ENCODE assay signal across 27 cellular contexts in the genomic region with DNA sequence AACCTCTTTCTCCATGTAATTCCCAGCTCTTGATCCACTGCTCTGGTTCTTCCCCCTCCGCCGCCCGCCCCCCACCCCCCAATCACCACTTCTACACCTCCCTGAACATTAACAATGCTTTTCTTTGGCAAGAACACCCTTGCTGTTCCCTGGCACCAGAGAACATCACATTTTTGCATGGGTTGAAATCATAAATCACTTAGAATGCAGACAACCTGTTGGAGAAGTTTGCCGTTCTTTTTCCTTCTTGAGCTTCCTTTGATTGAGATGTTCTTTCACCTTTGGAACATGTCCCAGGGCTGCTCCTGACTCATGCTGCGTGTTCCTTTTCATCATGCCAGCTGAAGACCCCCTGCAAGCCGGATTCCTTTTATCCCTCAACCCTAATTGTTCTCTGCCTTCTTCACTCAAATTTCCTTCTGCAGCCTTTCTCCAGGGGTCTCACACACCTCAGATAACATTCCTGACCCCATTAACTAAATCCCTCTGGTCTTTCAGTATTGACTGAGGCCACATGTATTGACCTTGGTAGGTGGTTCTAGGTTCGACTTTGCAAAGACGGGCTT.
"Had no signal": no experiment of that assay in that cellular context is flagged by ENCODE, and none has a peak within 500 bp of the region (broad histone marks: within the 10 kb centered on the region; RNA-seq: fewer than 3 reads in every experiment).

No MANE protein-coding gene starts in this region.

- H3K4me3 ChIP-seq: ascending aorta, cardiac muscle cell, coronary artery, dorsolateral prefrontal cortex, skin epidermis, thoracic aorta had no signal

- H3K27me3 ChIP-seq: ascending aorta, cardiac muscle cell had no signal

- H3K4me1 ChIP-seq: ascending aorta had no signal

- H3K4me3 Mint-ChIP-seq: activated naive CD4-positive, alpha-beta T cell treated with anti-CD3 and anti-CD28 coated beads, Interleukin-2, amount 10 ng/mL, durations not matched to agents 7 days and 5 days; activated naive CD8-positive, alpha-beta T cell treated with anti-CD3 and anti-CD28 coated beads, Interleukin-2, amount 10 ng/mL, durations not matched to agents 7 days and 5 days; memory B cell; naive thymus-derived CD8-positive, alpha-beta T cell; stimulated activated effector memory CD8-positive, alpha-beta T cell treated with anti-CD3 and anti-CD28 coated beads, Interleukin-12 subunit alpha, Interleukin-12 subunit beta, amount 100 ng/mL, for 72 hours; stimulated activated naive CD8-positive, alpha-beta T cell treated with anti-CD3 and anti-CD28 coated beads, Interleukin-15, Interleukin-2, amounts not matched to agents 100 ng/mL and 50 ng/mL, for 24 hours had no signal

- H3K27ac Mint-ChIP-seq: activated naive CD4-positive, alpha-beta T cell treated with anti-CD3 and anti-CD28 coated beads, Interleukin-2, amount 10 ng/mL, durations not matched to agents 7 days and 5 days; activated naive CD8-positive, alpha-beta T cell treated with anti-CD3 and anti-CD28 coated beads, Interleukin-2, amount 10 ng/mL, durations not matched to agents 7 days and 5 days; memory B cell; naive thymus-derived CD8-positive, alpha-beta T cell; stimulated activated effector memory CD8-positive, alpha-beta T cell treated with anti-CD3 and anti-CD28 coated beads, Interleukin-12 subunit alpha, Interleukin-12 subunit beta, amount 100 ng/mL, for 72 hours; stimulated activated naive CD8-positive, alpha-beta T cell treated with anti-CD3 and anti-CD28 coated beads, Interleukin-15, Interleukin-2, amounts not matched to agents 100 ng/mL and 50 ng/mL, for 24 hours had no signal

- H3K27me3 Mint-ChIP-seq: activated naive CD4-positive, alpha-beta T cell treated with anti-CD3 and anti-CD28 coated beads, Interleukin-2, amount 10 ng/mL, durations not matched to agents 7 days and 5 days; activated naive CD8-positive, alpha-beta T cell treated with anti-CD3 and anti-CD28 coated beads, Interleukin-2, amount 10 ng/mL, durations not matched to agents 7 days and 5 days had no signal

- H3K9me3 ChIP-seq: ascending aorta, thoracic aorta had no signal

- H3K4me1 Mint-ChIP-seq: activated naive CD4-positive, alpha-beta T cell treated with anti-CD3 and anti-CD28 coated beads, Interleukin-2, amount 10 ng/mL, durations not matched to agents 7 days and 5 days; activated naive CD8-positive, alpha-beta T cell treated with anti-CD3 and anti-CD28 coated beads, Interleukin-2, amount 10 ng/mL, durations not matched to agents 7 days and 5 days; memory B cell; naive thymus-derived CD8-positive, alpha-beta T cell; stimulated activated effector memory CD8-positive, alpha-beta T cell treated with anti-CD3 and anti-CD28 coated beads, Interleukin-12 subunit alpha, Interleukin-12 subunit beta, amount 100 ng/mL, for 72 hours had no signal

- H3K9me3 Mint-ChIP-seq: activated naive CD4-positive, alpha-beta T cell treated with anti-CD3 and anti-CD28 coated beads, Interleukin-2, amount 10 ng/mL, durations not matched to agents 7 days and 5 days; activated naive CD8-positive, alpha-beta T cell treated with anti-CD3 and anti-CD28 coated beads, Interleukin-2, amount 10 ng/mL, durations not matched to agents 7 days and 5 days; stimulated activated naive CD8-positive, alpha-beta T cell treated with anti-CD3 and anti-CD28 coated beads, Interleukin-15, Interleukin-2, amounts not matched to agents 100 ng/mL and 50 ng/mL, for 24 hours had no signal

- H3K36me3 ChIP-seq: ascending aorta, cardiac muscle cell, thoracic aorta, WERI-Rb-1 had no signal

- H3K36me3 Mint-ChIP-seq: activated naive CD4-positive, alpha-beta T cell treated with anti-CD3 and anti-CD28 coated beads, Interleukin-2, amount 10 ng/mL, durations not matched to agents 7 days and 5 days; activated naive CD8-positive, alpha-beta T cell treated with anti-CD3 and anti-CD28 coated beads, Interleukin-2, amount 10 ng/mL, durations not matched to agents 7 days and 5 days; memory B cell; naive thymus-derived CD8-positive, alpha-beta T cell; stimulated activated effector memory CD8-positive, alpha-beta T cell treated with anti-CD3 and anti-CD28 coated beads, Interleukin-12 subunit alpha, Interleukin-12 subunit beta, amount 100 ng/mL, for 72 hours had no signal

- FAIRE-seq: TTC549, urothelium cell line had no signal

- H3K27ac ChIP-seq: ascending aorta, cardiac muscle cell, coronary artery, dorsolateral prefrontal cortex, skin epidermis, thoracic aorta, WERI-Rb-1 had no signal

- ATAC-seq: activated CD4-positive, CD25-positive, alpha-beta regulatory T cell treated with anti-CD3 and anti-CD28 coated beads, Interleukin-2, amount 50 U/mL, for 24 hours; naive thymus-derived CD8-positive, alpha-beta T cell; sciatic nerve; stimulated activated effector memory CD8-positive, alpha-beta T cell treated with anti-CD3 and anti-CD28 coated beads, Interleukin-12 subunit alpha, Interleukin-12 subunit beta, amount 100 ng/mL, for 72 hours had no signal

- DNase-seq: activated CD4-positive, alpha-beta T cell treated with anti-CD3 and anti-CD28 coated beads for 48 hours; activated CD4-positive, alpha-beta T cell treated with anti-CD3 and anti-CD28 coated beads, Interleukin-2, amount 50 U/mL, for 48 hours; activated CD8-positive, alpha-beta memory T cell treated with anti-CD3 and anti-CD28 coated beads for 24 hours; activated gamma-delta T cell; activated naive CD4-positive, alpha-beta T cell treated with anti-CD3 and anti-CD28 coated beads, Interleukin-2, amount 10 ng/mL, durations not matched to agents 7 days and 5 days; activated naive CD8-positive, alpha-beta T cell treated with anti-CD3 and anti-CD28 coated beads, Interleukin-2, amount 10 ng/mL, durations not matched to agents 7 days and 5 days; cerebellar nuclear complex; dorsolateral prefrontal cortex; effector memory CD4-positive, alpha-beta T cell; head of caudate nucleus; hippocampal formation; naive thymus-derived CD8-positive, alpha-beta T cell; stimulated activated CD4-positive, alpha-beta T cell treated with anti-CD3 and anti-CD28 coated beads, Interleukin-4, amount 100 ng/mL, for 24 hours; trophoblast cell; WERI-Rb-1 had no signal
